Comparison of ENCODE assay signal across 22 cellular contexts in the genomic region with DNA sequence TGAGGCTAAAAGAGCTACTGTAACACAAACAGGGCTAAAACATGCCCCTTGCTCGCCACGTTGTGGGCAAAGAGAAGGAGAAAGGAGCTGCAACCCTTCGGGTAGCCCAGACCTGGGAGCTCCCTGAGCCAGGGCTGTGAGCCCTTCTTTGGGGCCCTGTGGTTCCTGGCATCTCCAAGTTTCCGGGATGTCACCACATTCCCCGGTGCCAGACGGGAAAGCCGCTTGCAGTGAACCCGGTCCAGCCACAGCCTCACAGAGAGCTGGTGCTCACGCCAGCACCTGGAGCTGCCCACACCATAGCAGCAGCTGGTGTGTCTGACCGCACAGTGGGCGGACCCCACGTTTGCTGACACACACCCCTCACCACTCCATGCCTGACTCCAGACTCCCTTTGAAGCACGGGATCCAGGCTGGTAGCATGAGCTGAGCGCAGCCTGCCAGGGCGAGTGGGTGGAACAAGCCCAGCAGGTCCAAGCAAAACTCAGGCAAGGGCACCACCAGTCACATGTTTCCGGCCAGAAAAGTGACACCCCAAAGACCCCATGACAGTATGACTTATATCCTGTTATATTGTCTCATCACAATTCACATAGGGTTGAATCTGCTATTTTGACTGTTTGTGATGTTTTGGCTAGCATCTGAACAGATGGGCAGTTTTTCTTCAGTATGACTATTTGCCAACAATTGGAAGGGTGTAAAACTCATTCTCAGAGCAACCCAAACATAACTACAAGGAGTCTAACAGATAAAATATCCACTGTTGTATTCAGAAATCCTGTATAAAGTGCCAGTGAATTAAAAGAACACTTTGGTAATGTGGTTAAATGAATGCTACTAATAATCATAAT.
"Had no signal": no experiment of that assay in that cellular context is flagged by ENCODE, and none has a peak within 500 bp of the region (broad histone marks: within the 10 kb centered on the region; RNA-seq: fewer than 3 reads in every experiment).

No MANE protein-coding gene starts in this region.

- H3K4me3 Mint-ChIP-seq: activated CD8-positive, alpha-beta T cell treated with anti-CD3 and anti-CD28 coated beads, Interleukin-2, amount 10 ng/mL, durations not matched to agents 7 days and 5 days; activated naive CD8-positive, alpha-beta T cell treated with anti-CD3 and anti-CD28 coated beads for 36 hours; brain; nephron; stimulated activated memory B cell treated with anti-CD40 and anti-IgM and Interleukin-4, amounts not matched to agents 10 μg/mL and 1 μg/mL and 100 μg/mL, for 72 hours; T-cell had no signal

- H3K27me3 Mint-ChIP-seq: activated naive CD8-positive, alpha-beta T cell treated with anti-CD3 and anti-CD28 coated beads for 36 hours; brain; stimulated activated memory B cell treated with anti-CD40 and anti-IgM and Interleukin-4, amounts not matched to agents 10 μg/mL and 1 μg/mL and 100 μg/mL, for 72 hours; T-cell had no signal

- ATAC-seq: activated CD8-positive, alpha-beta T cell treated with anti-CD3 and anti-CD28 coated beads, Interleukin-2, amount 10 ng/mL, durations not matched to agents 7 days and 5 days; heart right ventricle; left lung; stimulated activated memory B cell treated with anti-CD40 and anti-IgM and Interleukin-4, amounts not matched to agents 10 μg/mL and 1 μg/mL and 100 μg/mL, for 72 hours; T-cell had no signal

- H3K27ac Mint-ChIP-seq: activated CD8-positive, alpha-beta T cell treated with anti-CD3 and anti-CD28 coated beads, Interleukin-2, amount 10 ng/mL, durations not matched to agents 7 days and 5 days; activated naive CD8-positive, alpha-beta T cell treated with anti-CD3 and anti-CD28 coated beads for 36 hours; brain; nephron; stimulated activated memory B cell treated with anti-CD40 and anti-IgM and Interleukin-4, amounts not matched to agents 10 μg/mL and 1 μg/mL and 100 μg/mL, for 72 hours; T-cell had no signal

- H3K4me1 Mint-ChIP-seq: activated naive CD8-positive, alpha-beta T cell treated with anti-CD3 and anti-CD28 coated beads for 36 hours; stimulated activated memory B cell treated with anti-CD40 and anti-IgM and Interleukin-4, amounts not matched to agents 10 μg/mL and 1 μg/mL and 100 μg/mL, for 72 hours; T-cell had no signal

- H3K9me3 Mint-ChIP-seq: activated naive CD8-positive, alpha-beta T cell treated with anti-CD3 and anti-CD28 coated beads for 36 hours; nephron had no signal

- DNase-seq: activated CD4-positive, alpha-beta T cell treated with anti-CD3 and anti-CD28 coated beads for 48 hours; activated CD4-positive, CD25-positive, alpha-beta regulatory T cell; activated CD8-positive, alpha-beta T cell treated with anti-CD3 and anti-CD28 coated beads, Interleukin-2, amount 10 ng/mL, durations not matched to agents 7 days and 5 days; activated gamma-delta T cell; activated naive CD8-positive, alpha-beta T cell treated with anti-CD3 and anti-CD28 coated beads for 36 hours; activated T-cell treated with anti-CD3 and anti-CD28 coated beads, Interleukin-2, amount 50 U/mL, for 48 hours; amygdala; central memory CD4-positive, alpha-beta T cell; cortex of kidney; effector CD8-positive, alpha-beta T cell; heart right ventricle; left lung; nucleus accumbens; sigmoid colon; SK-N-SH; spleen; stimulated activated CD4-positive, alpha-beta T cell treated with anti-CD3 and anti-CD28 coated beads, Interleukin-4, amount 100 ng/mL, for 4 hours; T-cell; T-helper 9 cell had no signal
